ENCODE assay signal across 8 cellular contexts in the genomic region with DNA sequence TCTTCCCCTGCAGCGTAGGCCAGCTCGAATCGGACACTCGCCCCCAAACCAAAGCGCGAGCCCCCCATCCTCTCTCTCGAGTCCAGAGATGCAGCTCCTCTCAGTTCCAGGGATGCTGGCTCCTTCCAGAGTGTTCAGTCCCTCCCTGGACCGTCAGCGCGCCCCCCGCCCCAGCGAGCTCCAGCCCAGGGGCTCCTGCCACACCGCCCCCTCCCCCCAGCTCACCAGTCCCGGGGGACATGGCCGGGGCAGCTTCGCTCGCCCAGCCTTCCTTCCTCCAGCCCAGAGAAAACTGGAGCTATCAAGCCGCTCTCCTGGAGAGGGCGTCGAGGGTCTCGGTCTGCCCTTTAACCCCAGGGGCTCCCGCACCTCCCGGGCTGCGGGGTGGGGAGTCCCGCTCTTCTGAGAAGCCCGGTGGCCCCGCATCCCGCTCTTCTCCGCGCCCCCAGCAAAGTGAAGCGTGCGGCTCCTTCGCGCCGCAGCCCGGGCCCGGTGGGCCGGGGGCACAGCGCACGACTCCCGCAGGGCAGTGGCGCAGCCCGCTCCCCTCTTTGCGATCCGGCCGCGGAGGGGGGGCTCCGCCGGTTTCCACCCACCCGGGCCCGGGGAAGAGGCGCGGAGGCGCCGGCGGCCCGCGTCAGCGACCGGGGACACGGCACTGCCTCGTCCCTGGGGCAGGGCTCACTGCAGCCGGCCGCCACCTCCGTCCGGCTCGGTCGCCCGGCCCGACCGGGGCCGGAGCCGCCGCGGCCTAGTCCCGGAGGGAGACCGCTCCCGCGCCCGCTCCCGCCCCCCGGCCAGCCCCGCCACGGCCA. TPM values are rescaled to one million over a fixed set of nuclear protein-coding genes. Genes with fewer than 3 reads are reported as not detected.
DNase-seq lines count a peak whose midpoint lies in the region; ATAC-seq and TF ChIP-seq lines count a peak whose summit lies in the region.

No MANE protein-coding gene starts in this region.

- no peaks in the 10 kb centered on the region for H4K20me1 ChIP-seq in SU-DHL-6 (ENCODE audit: low read depth, low read length)

- H3K4me2 ChIP-seq in SU-DHL-6 (ENCODE audit: low read depth, low read length, poor library complexity, severe bottlenecking) (peak overlapping the region; percentile 86), skeletal muscle satellite cell (ENCODE audit: low read length) (peak overlapping the region; percentile 94)

- in situ Hi-C loops in astrocyte of the spinal cord (cut with HindIII; ENCODE audit: low sequenced_read_pairs) = no loop called here

- no peaks in the 10 kb centered on the region for H3K9me3 ChIP-seq in SU-DHL-6 (ENCODE audit: insufficient read depth, low read length)
- no peaks in the 10 kb centered on the region for H3K9me3 ChIP-seq in iPS-18a (ENCODE audit: control insufficient read depth, low read depth, low read length)
- H3K9me3 ChIP-seq in skeletal muscle satellite cell (replicated peaks; ENCODE audit: low read length) = no peaks in the 10 kb centered on the region

- H3K4me1 ChIP-seq in iPS-18a (ENCODE audit: control insufficient read depth, low read depth, low read length) = peaks cover 6% of the 10 kb centered on the region
- peaks cover 9% of the 10 kb centered on the region for H3K4me1 ChIP-seq in skeletal muscle satellite cell (ENCODE audit: control insufficient read depth, insufficient read depth, low read length)

- peaks cover 3% of the 10 kb centered on the region; the same call in 1 of the 2 replicates for H3K36me3 ChIP-seq in SU-DHL-6 (ENCODE audit: low read length)
- peaks cover 17% of the 10 kb centered on the region for H3K36me3 ChIP-seq in iPS-18a (ENCODE audit: control insufficient read depth, low read depth, low read length)
- H3K36me3 ChIP-seq in skeletal muscle satellite cell (ENCODE audit: insufficient read depth, low read length) = peaks cover 15% of the 10 kb centered on the region

- DNase-seq in AG08396 (ENCODE audit: low spot score) (peak; percentile 64), astrocyte of the spinal cord (ENCODE audit: low read depth, low spot score) (peak; percentile 5), NCI-H2029 treated with DMSO at 0.1 percent for 48 hours (lab: John Stamatoyannopoulos, UW) (no peak)

- no peaks in the 10 kb centered on the region for H3K27me3 ChIP-seq in SU-DHL-6 (ENCODE audit: low read length)
- H3K27me3 ChIP-seq in iPS-18a (ENCODE audit: control insufficient read depth, insufficient read depth, low read length) = peaks cover 13% of the 10 kb centered on the region
- H3K27me3 ChIP-seq in skeletal muscle satellite cell (ENCODE audit: control insufficient read depth, insufficient read depth, low read length) = peaks cover 12% of the 10 kb centered on the region

- H2AFZ ChIP-seq in SU-DHL-6 (ENCODE audit: low read depth, low read length, severe bottlenecking) = peak overlapping the region; percentile 52

- H3K9ac ChIP-seq in SU-DHL-6 (ENCODE audit: low read length) = peak overlapping the region; percentile 83
- H3K9ac ChIP-seq in iPS-18a (ENCODE audit: low read length) = peak overlapping the region; percentile 67
- H3K9ac ChIP-seq in skeletal muscle satellite cell (ENCODE audit: low read depth, low read length) = peak overlapping the region; percentile 91

- TF ChIP-seq CTCF in SU-DHL-6 (IDR thresholded peaks at IDR 0.05; ENCODE audit: insufficient read depth, low read length, poor library complexity, severe bottlenecking) = no peak
- no peak for TF ChIP-seq CTCF in astrocyte of the spinal cord (IDR thresholded peaks at IDR 0.05; ENCODE audit: low read depth, low read length)

- H3K9me2 ChIP-seq in SU-DHL-6 (replicated peaks; ENCODE audit: insufficient read depth, low read length) = no peaks in the 10 kb centered on the region

- H3K4me3 ChIP-seq in SU-DHL-6 (ENCODE audit: insufficient read depth, low read length, poor library complexity, severe bottlenecking) (peak overlapping the region; percentile 90), astrocyte of the spinal cord (ENCODE audit: low read depth, low read length) (peak overlapping the region; percentile 80), iPS-18a (ENCODE audit: low read length) (peak overlapping the region; percentile 73), skeletal muscle satellite cell (ENCODE audit: low read length) (peak overlapping the region; percentile 78)

- H3K79me2 ChIP-seq in SU-DHL-6 (ENCODE audit: insufficient read depth, low read length) = peaks cover 5% of the 10 kb centered on the region; the same call in 1 of the 2 replicates

- peak overlapping the region; percentile 34 for H3K27ac ChIP-seq in SU-DHL-6 (ENCODE audit: low read depth, low read length)
- no peak overlapping the region for H3K27ac ChIP-seq in iPS-18a (ENCODE audit: low read length)

- ATAC-seq in GM18870 (IDR thresholded peaks at IDR 0.05; ENCODE audit: unreplicated experiment) (peak; percentile 22), HG03097 (IDR thresholded peaks at IDR 0.05; ENCODE audit: low FRiP score, unreplicated experiment) (peak; percentile 44)

- no peaks in the 10 kb centered on the region for H3F3A ChIP-seq in SU-DHL-6 (ENCODE audit: insufficient read depth)

RNA-seq across cellular contexts. Expression of gene MIER3, which starts 0.6 kb away (rescaled TPM):
- total RNA-seq in skeletal muscle satellite cell (2012; rRNA removed) = 14.4 and 20.0 TPM in 2 replicates

RNA-seq across cellular contexts. Expression of gene SETD9, which starts 41.9 kb away (rescaled TPM):
- 16.5 and 16.8 TPM in 2 replicates for total RNA-seq in skeletal muscle satellite cell (2012; rRNA removed)
